ENCODE assay signal across 8 cellular contexts in genomic region chrX:136711147-136711546, GRCh38.
DNase-seq lines count a peak whose midpoint lies in the region; ATAC-seq, FAIRE-seq and TF ChIP-seq lines count a peak whose summit lies in the region.

No MANE protein-coding gene starts in this region.

- no peak overlapping the region for H3K4me2 ChIP-seq in osteoblast (ENCODE audit: insufficient read depth, low read length)

- no TSS peak for BruUV-seq in Calu3 (replicated peaks; lab: Mats Ljungman, UMichigan)

- H3K27ac ChIP-seq in osteoblast (ENCODE audit: low read depth, low read length): peak overlapping the region; percentile 76

- H3K9me3 Mint-ChIP-seq in Calu3 (ENCODE audit: low read depth, unreplicated experiment) (no peaks in the 10 kb centered on the region), T-cell (no peaks in the 10 kb centered on the region)

- ATAC-seq in T-cell (replicated peaks in 1 of 4): peak in 1 of 4 experiments; percentile 38
- ATAC-seq in HG02938 (IDR thresholded peaks at IDR 0.05; ENCODE audit: unreplicated experiment): no peak

- no peak overlapping the region for H3K4me3 ChIP-seq in osteoblast (ENCODE audit: insufficient read depth, low read length)

- H3K4me1 ChIP-seq in osteoblast (ENCODE audit: insufficient read depth, low read length): peaks cover 7% of the 10 kb centered on the region

- POLR2A ChIA-PET in T-cell (lab: Charles Lee): interaction anchor here (0.5 kb wide), 2 partner anchors 10 to 152 kb away, joined by 3 to 4 read pairs; no protein-coding TSS in a partner anchor
- POLR2A ChIA-PET in HEK293T (lab: Yijun Ruan, JAX): no interaction called here

- TF ChIP-seq CTCF in Calu3 (IDR thresholded peaks at IDR 0.05; ENCODE audit: unreplicated experiment) (no peak), osteoblast (IDR thresholded peaks at IDR 0.05; ENCODE audit: extremely low read depth, low read depth, low read length) (peak; percentile 54)

- no peak overlapping the region for H3K27ac Mint-ChIP-seq in Calu3 (ENCODE audit: unreplicated experiment)
- peak overlapping the region; percentile 86 to 88 for H3K27ac Mint-ChIP-seq in T-cell

- H3K9me3 ChIP-seq in osteoblast (ENCODE audit: low read depth, low read length): no peaks in the 10 kb centered on the region

- peak; percentile 74 for FAIRE-seq in H54 (lab: Jason Lieb, UNC)

- peaks cover 5% of the 10 kb centered on the region for H3K36me3 ChIP-seq in osteoblast (ENCODE audit: insufficient read depth, low read length)

- CTCF ChIA-PET in Calu3 (lab: Charles Lee): no interaction called here
- CTCF ChIA-PET in T-cell (lab: Charles Lee): no interaction called here
- CTCF ChIA-PET in HEK293T (lab: Yijun Ruan, JAX): interaction anchor here (0.6 kb wide), 1 partner anchor 239 kb away, joined by 3 read pairs; no protein-coding TSS in a partner anchor

- H2AFZ ChIP-seq in osteoblast (ENCODE audit: low read length): no peak overlapping the region

- intact Hi-C loops in Calu3 (cut with micrococcal nuclease; ENCODE audit: unreplicated experiment): loop anchor here (1.0 to 5.0 kb wide), 2 partner anchors 214 to 341 kb away; no protein-coding TSS in a partner anchor

- H3K4me3 Mint-ChIP-seq in Calu3 (ENCODE audit: low read depth, unreplicated experiment) (no peak overlapping the region), T-cell (no peak overlapping the region)

- H3K27me3 Mint-ChIP-seq in Calu3 (ENCODE audit: unreplicated experiment): peaks cover 1% of the 10 kb centered on the region
- H3K27me3 Mint-ChIP-seq in T-cell: peaks cover 0 to 7% of the 10 kb centered on the region in 2 donors

- H3K27me3 ChIP-seq in osteoblast (ENCODE audit: insufficient read depth, low read length): no peaks in the 10 kb centered on the region

- no peak for TF ChIP-seq POLR2A in H54 (IDR thresholded peaks at IDR 0.05; ENCODE audit: low read depth, low read length)
- no peak for TF ChIP-seq POLR2A in erythroblast (IDR thresholded peaks at IDR 0.05; ENCODE audit: low read length)

- peak; percentile 45 for DNase-seq in Calu3
- DNase-seq in H54 (ENCODE audit: insufficient read length, low spot score): no peak
- DNase-seq in T-cell: peak in 2 of 34 experiments; percentile 14 to 15
- peak; percentile 27 to 44 for DNase-seq in erythroblast (lab: John Stamatoyannopoulos, UW)
- DNase-seq in osteoblast (ENCODE audit: insufficient read length, low spot score, missing footprints): no peak
- DNase-seq in HEK293T (ENCODE audit: extremely low spot score): no peak
- DNase-seq in NK-92 (lab: John Stamatoyannopoulos, UW; ENCODE audit: unreplicated experiment): no peak

- H3K36me3 Mint-ChIP-seq in Calu3 (ENCODE audit: insufficient read depth, unreplicated experiment) (no peaks in the 10 kb centered on the region), T-cell (peaks cover 10% of the 10 kb centered on the region)

- no peaks in the 10 kb centered on the region for H4K20me1 ChIP-seq in osteoblast (ENCODE audit: insufficient read depth, low read length)

- H3K4me1 Mint-ChIP-seq in Calu3 (ENCODE audit: low read depth, unreplicated experiment) (no peaks in the 10 kb centered on the region), T-cell (peaks cover 31 to 55% (median 52%) of the 10 kb centered on the region in 3 donors)

- no peaks in the 10 kb centered on the region for H3K79me2 ChIP-seq in osteoblast (ENCODE audit: insufficient read depth, low read length)

TF ChIP-seq in HEK293T, 16 proteins besides CTCF, POLR2A, EP300 and RAD21:
- TF ChIP-seq HDGF (IDR thresholded peaks at IDR 0.05; ENCODE audit: borderline replicate concordance) (no peak), NFRKB (IDR thresholded peaks at IDR 0.05) (no peak), FOXK2 (IDR thresholded peaks at IDR 0.05) (no peak), FOXA1 (IDR thresholded peaks at IDR 0.05) (no peak), BHLHE40 (IDR thresholded peaks at IDR 0.05; ENCODE audit: borderline replicate concordance) (no peak)

Comparison
In these comparisons a context has a peak if more than half of its experiments do, and no peak if none do; other contexts are left out.
1. DNase-seq: peak in Calu3 (single experiment) and erythroblast (2 of 2); none in H54 (single experiment), osteoblast (single experiment), HEK293T (single experiment) and NK-92 (single experiment).